ENCODE assay signal across 8 cellular contexts in the genomic region with DNA sequence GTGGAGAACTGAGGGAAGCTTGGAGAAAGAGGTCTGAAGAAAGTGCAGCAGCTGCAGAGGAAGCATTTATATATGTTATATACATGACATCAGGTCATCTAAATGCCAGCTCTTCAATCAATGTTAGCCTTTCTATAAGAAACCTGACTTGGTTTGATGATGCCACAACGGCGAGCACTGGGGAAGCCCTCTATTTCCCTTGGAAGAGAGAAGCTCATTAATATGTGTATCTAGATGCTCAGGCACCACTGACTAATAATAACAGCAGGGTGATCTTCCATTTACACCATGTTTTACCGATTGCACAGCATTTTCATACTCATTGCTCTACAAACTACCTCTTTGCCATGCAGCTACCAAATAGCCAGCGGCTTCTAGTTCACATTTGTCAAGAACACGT. TPM values are rescaled to one million over a fixed set of nuclear protein-coding genes. Genes with fewer than 3 reads are reported as not detected.
DNase-seq lines count a peak whose midpoint lies in the region; ATAC-seq, FAIRE-seq and TF ChIP-seq lines count a peak whose summit lies in the region.

No MANE protein-coding gene starts in this region.

- peak overlapping the region; percentile 80 for H2AFZ ChIP-seq in neural cell (ENCODE audit: low read depth, low read length)

- peaks cover 2% of the 10 kb centered on the region for H3K36me3 ChIP-seq in CD4-positive, CD25-positive, alpha-beta regulatory T cell (ENCODE audit: control insufficient read depth, insufficient read depth, low read length)
- H3K36me3 ChIP-seq in neural cell (ENCODE audit: insufficient read depth, low read length) = peaks cover 3% of the 10 kb centered on the region
- H3K36me3 ChIP-seq in pancreas = no peaks in the 10 kb centered on the region

- H3K9me3 Mint-ChIP-seq in CD4-positive, CD25-positive, alpha-beta regulatory T cell = no peaks in the 10 kb centered on the region

- H3K27ac Mint-ChIP-seq in CD4-positive, CD25-positive, alpha-beta regulatory T cell = peak overlapping the region; percentile 97 to 99 (median 99)

- H3F3A ChIP-seq in neural cell (ENCODE audit: insufficient read depth, low read length, poor library complexity, severe bottlenecking) = no peaks in the 10 kb centered on the region

- no peaks in the 10 kb centered on the region for H3K9me2 ChIP-seq in neural cell (ENCODE audit: insufficient read depth, low read length)

- peak in 1 of 2 donors; percentile 12 for ATAC-seq in CD4-positive, CD25-positive, alpha-beta regulatory T cell (ENCODE audit: low read depth in 2 of 2)
- no peak for ATAC-seq in pancreas
- ATAC-seq in GM19397 (IDR thresholded peaks at IDR 0.05; ENCODE audit: unreplicated experiment) = no peak

- DNase-seq in CD4-positive, CD25-positive, alpha-beta regulatory T cell = no peak
- DNase-seq in NCI-H1694 (lab: John Stamatoyannopoulos, UW) = peak; percentile 34
- DNase-seq in dorsolateral prefrontal cortex = no peak
- no peak for DNase-seq in pancreas
- no peak for DNase-seq in RPMI8226
- no peak for DNase-seq in HK-2 (ENCODE audit: unreplicated experiment)

- H3K36me3 Mint-ChIP-seq in CD4-positive, CD25-positive, alpha-beta regulatory T cell = peaks cover 9% of the 10 kb centered on the region

- H3K4me3 Mint-ChIP-seq in CD4-positive, CD25-positive, alpha-beta regulatory T cell = peak overlapping the region; percentile 99 to 100 (median 99)

- TF ChIP-seq EP300 in neural cell (conservative IDR thresholded peaks at IDR 0.05; ENCODE audit: poor library complexity, severe bottlenecking) = no peak

- H3K4me1 Mint-ChIP-seq in CD4-positive, CD25-positive, alpha-beta regulatory T cell = peaks cover 24 to 48% (median 34%) of the 10 kb centered on the region in 4 donors

- H3K27me3 Mint-ChIP-seq in CD4-positive, CD25-positive, alpha-beta regulatory T cell = no peaks in the 10 kb centered on the region

- intact Hi-C loops in dorsolateral prefrontal cortex (cut with DNase I) (no loop called here), pancreas (cut with DNase I) (no loop called here)

- no peak for FAIRE-seq in pancreas (lab: Jason Lieb, UNC)

- 30 to 31% methylated on average over 5 of the region's 5 CpGs for WGBS in pancreas, 2 donors

- TF ChIP-seq RAD21 in neural cell (conservative IDR thresholded peaks at IDR 0.05) = no peak

- peak overlapping the region; percentile 69 for H3K9ac ChIP-seq in neural cell (ENCODE audit: low read length)

- peaks cover 11% of the 10 kb centered on the region for H3K4me1 ChIP-seq in CD4-positive, CD25-positive, alpha-beta regulatory T cell (ENCODE audit: control insufficient read depth, insufficient read depth, low read length, poor library complexity, severe bottlenecking)
- H3K4me1 ChIP-seq in pancreas = peaks cover 0 to 12% (median 4%) of the 10 kb centered on the region in 3 donors

- peak overlapping the region; percentile 86 for H3K4me2 ChIP-seq in neural cell (ENCODE audit: low read length)

- H3K4me3 ChIP-seq in CD4-positive, CD25-positive, alpha-beta regulatory T cell (ENCODE audit: low read depth, low read length) = peak overlapping the region; percentile 91
- peak overlapping the region; percentile 59 to 99 (median 83) for H3K4me3 ChIP-seq in dorsolateral prefrontal cortex
- H3K4me3 ChIP-seq in neural cell (ENCODE audit: low read length) = peak overlapping the region; percentile 76
- H3K4me3 ChIP-seq in pancreas = peak overlapping the region in 2 of 4 donors; percentile 68 to 87

- H4K20me1 ChIP-seq in neural cell (ENCODE audit: insufficient read depth) = no peaks in the 10 kb centered on the region

- no peaks in the 10 kb centered on the region for H3K9me3 ChIP-seq in CD4-positive, CD25-positive, alpha-beta regulatory T cell (ENCODE audit: control insufficient read depth in 2 of 2, low read length in 2 of 2)
- no peaks in the 10 kb centered on the region for H3K9me3 ChIP-seq in neural cell (ENCODE audit: low read length)
- no peaks in the 10 kb centered on the region for H3K9me3 ChIP-seq in pancreas

- H3K27ac ChIP-seq in CD4-positive, CD25-positive, alpha-beta regulatory T cell (ENCODE audit: insufficient read depth, low read length, poor library complexity, severe bottlenecking) = peak overlapping the region; percentile 78
- H3K27ac ChIP-seq in dorsolateral prefrontal cortex (peak overlapping the region in 28 of 59 donors; percentile 4 to 83 (median 66)), neural cell (ENCODE audit: low read length) (peak overlapping the region; percentile 53), pancreas (peak overlapping the region in 1 of 4 donors; percentile 67)

- H3K79me2 ChIP-seq in neural cell (replicated peaks; ENCODE audit: insufficient read depth, low read length) = peaks cover 9% of the 10 kb centered on the region

- TF ChIP-seq CTCF in dorsolateral prefrontal cortex (IDR thresholded peaks at IDR 0.05 in 54 of 56, conservative IDR thresholded peaks at IDR 0.05 in 2 of 56; ENCODE audit: low read depth in 1 of 56, partially characterized antibody in 56 of 56) = no peak
- no peak for TF ChIP-seq CTCF in neural cell (IDR thresholded peaks at IDR 0.05; ENCODE audit: poor library complexity, severe bottlenecking)
- TF ChIP-seq CTCF in pancreas (IDR thresholded peaks at IDR 0.05) = no peak

- no peaks in the 10 kb centered on the region for H3K27me3 ChIP-seq in CD4-positive, CD25-positive, alpha-beta regulatory T cell (ENCODE audit: control insufficient read depth, insufficient read depth, low read length)
- H3K27me3 ChIP-seq in dorsolateral prefrontal cortex = no peaks in the 10 kb centered on the region
- H3K27me3 ChIP-seq in neural cell (ENCODE audit: insufficient read depth, low read depth, low read length) = no peaks in the 10 kb centered on the region
- no peaks in the 10 kb centered on the region for H3K27me3 ChIP-seq in pancreas

TF ChIP-seq in neural cell, 6 proteins besides CTCF, POLR2A, EP300 and RAD21:
- TF ChIP-seq, protein P1, sequence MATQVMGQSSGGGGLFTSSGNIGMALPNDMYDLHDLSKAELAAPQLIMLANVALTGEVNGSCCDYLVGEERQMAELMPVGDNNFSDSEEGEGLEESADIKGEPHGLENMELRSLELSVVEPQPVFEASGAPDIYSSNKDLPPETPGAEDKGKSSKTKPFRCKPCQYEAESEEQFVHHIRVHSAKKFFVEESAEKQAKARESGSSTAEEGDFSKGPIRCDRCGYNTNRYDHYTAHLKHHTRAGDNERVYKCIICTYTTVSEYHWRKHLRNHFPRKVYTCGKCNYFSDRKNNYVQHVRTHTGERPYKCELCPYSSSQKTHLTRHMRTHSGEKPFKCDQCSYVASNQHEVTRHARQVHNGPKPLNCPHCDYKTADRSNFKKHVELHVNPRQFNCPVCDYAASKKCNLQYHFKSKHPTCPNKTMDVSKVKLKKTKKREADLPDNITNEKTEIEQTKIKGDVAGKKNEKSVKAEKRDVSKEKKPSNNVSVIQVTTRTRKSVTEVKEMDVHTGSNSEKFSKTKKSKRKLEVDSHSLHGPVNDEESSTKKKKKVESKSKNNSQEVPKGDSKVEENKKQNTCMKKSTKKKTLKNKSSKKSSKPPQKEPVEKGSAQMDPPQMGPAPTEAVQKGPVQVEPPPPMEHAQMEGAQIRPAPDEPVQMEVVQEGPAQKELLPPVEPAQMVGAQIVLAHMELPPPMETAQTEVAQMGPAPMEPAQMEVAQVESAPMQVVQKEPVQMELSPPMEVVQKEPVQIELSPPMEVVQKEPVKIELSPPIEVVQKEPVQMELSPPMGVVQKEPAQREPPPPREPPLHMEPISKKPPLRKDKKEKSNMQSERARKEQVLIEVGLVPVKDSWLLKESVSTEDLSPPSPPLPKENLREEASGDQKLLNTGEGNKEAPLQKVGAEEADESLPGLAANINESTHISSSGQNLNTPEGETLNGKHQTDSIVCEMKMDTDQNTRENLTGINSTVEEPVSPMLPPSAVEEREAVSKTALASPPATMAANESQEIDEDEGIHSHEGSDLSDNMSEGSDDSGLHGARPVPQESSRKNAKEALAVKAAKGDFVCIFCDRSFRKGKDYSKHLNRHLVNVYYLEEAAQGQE (IDR thresholded peaks at IDR 0.05; ENCODE audit: borderline replicate concordance) = no peak
- TF ChIP-seq SMC3 (conservative IDR thresholded peaks at IDR 0.05; ENCODE audit: poor library complexity) (no peak), TAF1 (IDR thresholded peaks at IDR 0.05; ENCODE audit: low read depth) (no peak), POLR2AphosphoS5 (IDR thresholded peaks at IDR 0.05) (no peak), EZH2 (IDR thresholded peaks at IDR 0.05; ENCODE audit: borderline replicate concordance, insufficient read depth, low read length, poor library complexity, severe bottlenecking) (no peak), MXI1 (conservative IDR thresholded peaks at IDR 0.05; ENCODE audit: poor library complexity, severe bottlenecking) (no peak)

RNA-seq across cellular contexts. Expression of a gene that starts 0.8 kb away (rescaled TPM):
- 21.9 TPM for total RNA-seq in CD4-positive, CD25-positive, alpha-beta regulatory T cell
- 10 to 100 TPM; 17.0 to 27.5 (median 20.0) TPM for polyA plus RNA-seq in CD4-positive, CD25-positive, alpha-beta regulatory T cell
- total RNA-seq in dorsolateral prefrontal cortex (10 to 100 TPM; 20.7 to 52.4 (median 34.3) TPM), pancreas (1 to 10 TPM; 2.9 to 9.1 (median 5.0) TPM)
- polyA plus RNA-seq in neural cell (143 and 149 TPM in 2 replicates), pancreas (10 to 100 TPM; 11.7 to 17.4 TPM)
- polyA minus RNA-seq in neural cell = 23.6 and 34.2 TPM in 2 replicates

RNA-seq across cellular contexts. Expression of a gene that starts 6.4 kb away (rescaled TPM):
- 0.99 TPM for total RNA-seq in CD4-positive, CD25-positive, alpha-beta regulatory T cell
- polyA plus RNA-seq in CD4-positive, CD25-positive, alpha-beta regulatory T cell = under 1 TPM in 3 of 4 donors, not detected in 1; 0.49 to 0.95 (median 0.81) TPM
- 10 to 100 TPM in 27 of 120 experiments, 1 to 10 TPM in 93; 3.8 to 18.1 (median 7.8) TPM for total RNA-seq in dorsolateral prefrontal cortex
- 3.9 and 4.5 TPM in 2 replicates for polyA plus RNA-seq in neural cell
- 2.9 and 4.1 TPM in 2 replicates for polyA minus RNA-seq in neural cell
- 1 to 10 TPM; 2.6 to 7.0 (median 3.6) TPM for total RNA-seq in pancreas
- polyA plus RNA-seq in pancreas = 10 to 100 TPM; 11.9 to 12.1 TPM

RNA-seq across cellular contexts. Expression of a gene that starts 11.7 kb away (rescaled TPM):
- 18.9 TPM for total RNA-seq in CD4-positive, CD25-positive, alpha-beta regulatory T cell
- 10 to 100 TPM in 2 of 4 donors, 1 to 10 TPM in 2; 7.2 to 14.8 (median 10.9) TPM for polyA plus RNA-seq in CD4-positive, CD25-positive, alpha-beta regulatory T cell
- total RNA-seq in dorsolateral prefrontal cortex = 10 to 100 TPM; 31.8 to 59.8 (median 43.1) TPM
- polyA plus RNA-seq in neural cell = 16.9 and 17.3 TPM in 2 replicates
- 42.6 TPM in 2 replicates for polyA minus RNA-seq in neural cell
- total RNA-seq in pancreas = 10 to 100 TPM in 5 of 6 donors, 1 to 10 TPM in 1; 9.4 to 23.5 (median 12.0) TPM
- 10 to 100 TPM; 14.7 to 20.8 TPM for polyA plus RNA-seq in pancreas
